1 cellular context compared by ENCODE assay signal in the genomic region with DNA sequence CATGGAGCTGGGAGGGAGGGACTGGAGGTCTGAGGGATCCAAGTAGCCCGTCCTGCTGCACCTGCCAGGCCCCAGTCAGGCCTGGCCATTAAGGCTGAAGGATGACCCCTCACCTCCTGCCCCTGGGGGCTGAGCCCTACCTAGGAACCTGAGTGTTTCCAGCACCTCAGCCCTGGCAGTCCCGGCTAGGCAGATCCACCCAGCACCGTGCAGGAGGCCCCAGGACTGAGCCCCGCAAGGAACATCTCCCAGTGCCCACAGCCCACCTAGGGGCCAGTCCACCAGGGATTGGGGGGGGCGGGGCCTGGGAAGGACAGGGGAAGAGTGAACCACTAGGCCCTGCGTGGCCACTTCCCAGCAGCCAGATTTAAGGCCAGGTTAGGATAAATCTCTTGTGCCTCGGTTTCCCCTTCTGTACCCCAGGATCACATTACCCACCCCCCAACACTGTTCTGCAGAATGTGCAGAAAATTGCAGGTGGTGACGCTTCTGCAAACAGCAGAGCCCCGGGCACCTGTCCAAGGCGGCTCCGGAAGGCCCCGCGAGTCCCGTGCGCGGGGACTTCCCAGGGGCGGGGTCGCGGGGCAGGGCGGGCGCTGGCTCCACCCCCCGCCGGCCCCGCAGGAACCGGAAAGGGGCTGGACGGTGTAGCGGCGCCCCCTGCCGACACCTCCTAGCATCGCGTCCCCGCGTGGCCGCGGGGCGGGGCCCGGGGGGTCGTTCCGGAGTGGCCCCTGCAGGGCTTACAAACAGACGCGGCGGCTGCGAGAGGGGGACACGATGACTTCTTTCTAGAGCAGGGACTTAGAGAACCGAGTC.
TF ChIP-seq lines count a peak whose summit lies in the region.

No MANE protein-coding gene starts in this region.

TF ChIP-seq in K562, 482 proteins besides CTCF, POLR2A, EP300 and RAD21 (continued from another document and continues in another):
- TF ChIP-seq RBFOX2 (IDR thresholded peaks at IDR 0.05; ENCODE audit: low read depth, low read length) (0 out of 2 replicates have a peak, but pooled peaks have one; percentile 20), E2F6 (IDR thresholded peaks at IDR 0.05; ENCODE audit: borderline replicate concordance in 1 of 2, extremely low read depth in 1 of 2, insufficient read depth in 1 of 2, insufficient read length in 1 of 2, low read depth in 1 of 2, low read length in 1 of 2, poor library complexity in 1 of 2, severe bottlenecking in 1 of 2) (peak in 1 of 2 experiments; percentile 18), HDAC6 (IDR thresholded peaks at IDR 0.05; ENCODE audit: low read depth, low read length) (no peak), RBM14 (IDR thresholded peaks at IDR 0.05; ENCODE audit: borderline replicate concordance, insufficient read depth, low read depth, low read length) (no peak), MAX (CRISPR knock-in tag; IDR thresholded peaks at IDR 0.05) (peak; percentile 28; the same call in 1 of the 2 replicates), GATAD2B (IDR thresholded peaks at IDR 0.05; ENCODE audit: borderline replicate concordance) (0 out of 2 replicates have a peak, but pooled peaks have one; percentile 67), ARID2 (IDR thresholded peaks at IDR 0.05) (0 out of 2 replicates have a peak, but pooled peaks have one; percentile 39), ELF1 (tag; IDR thresholded peaks at IDR 0.05) (peak; percentile 70), CHD1 (IDR thresholded peaks at IDR 0.05; ENCODE audit: low read length) (no peak), STAG1 (CRISPR knock-in tag; IDR thresholded peaks at IDR 0.05; ENCODE audit: borderline replicate concordance) (peak; percentile 81), DEAF1 (CRISPR knock-in tag; IDR thresholded peaks at IDR 0.05) (peak; percentile 90), L3MBTL2 (IDR thresholded peaks at IDR 0.05) (peak; percentile 43; the same call in 1 of the 2 replicates), HNRNPK (IDR thresholded peaks at IDR 0.05; ENCODE audit: low read depth, low read length, poor library complexity, severe bottlenecking) (no peak), NCOA6 (IDR thresholded peaks at IDR 0.05) (no peak), CREBBP (IDR thresholded peaks at IDR 0.05; ENCODE audit: low read depth, low read length) (no peak), PCBP1 (IDR thresholded peaks at IDR 0.05; ENCODE audit: low read depth, low read length, poor library complexity, severe bottlenecking) (no peak), VEZF1 (CRISPR knock-in tag; IDR thresholded peaks at IDR 0.05) (peak; percentile 92), NFIC (IDR thresholded peaks at IDR 0.05) (peak; percentile 67), GATA2 (CRISPR knock-in tag; IDR thresholded peaks at IDR 0.05) (no peak), ZNF583 (CRISPR knock-in tag; IDR thresholded peaks at IDR 0.05) (no peak), NEUROD1 (IDR thresholded peaks at IDR 0.05; ENCODE audit: borderline replicate concordance, low read depth, low read length, partially characterized antibody) (no peak), SREBF1 (IDR thresholded peaks at IDR 0.05; ENCODE audit: borderline replicate concordance, low read depth, low read length) (no peak), FOXJ3 (CRISPR knock-in tag; IDR thresholded peaks at IDR 0.05) (no peak), BHLHE40 (IDR thresholded peaks at IDR 0.05; ENCODE audit: low read length) (peak; percentile 96), GABPB1 (CRISPR knock-in tag; IDR thresholded peaks at IDR 0.05) (peak; percentile 37; the same call in 1 of the 2 replicates), CBX1 (IDR thresholded peaks at IDR 0.05; ENCODE audit: low read depth) (no peak), HMG20B (CRISPR knock-in tag; IDR thresholded peaks at IDR 0.05) (no peak), KAT8 (IDR thresholded peaks at IDR 0.05; ENCODE audit: low read depth) (no peak), ZNF766 (CRISPR knock-in tag; conservative IDR thresholded peaks at IDR 0.05) (no peak), KLF13 (tag; IDR thresholded peaks at IDR 0.05; ENCODE audit: borderline replicate concordance, low read depth) (peak; percentile 45; the same call in 1 of the 2 replicates), MAZ (CRISPR knock-in tag; conservative IDR thresholded peaks at IDR 0.05 in 1 of 2, IDR thresholded peaks at IDR 0.05 in 1 of 2) (peak; percentile 82 to 91)
- TF ChIP-seq, protein P1, sequence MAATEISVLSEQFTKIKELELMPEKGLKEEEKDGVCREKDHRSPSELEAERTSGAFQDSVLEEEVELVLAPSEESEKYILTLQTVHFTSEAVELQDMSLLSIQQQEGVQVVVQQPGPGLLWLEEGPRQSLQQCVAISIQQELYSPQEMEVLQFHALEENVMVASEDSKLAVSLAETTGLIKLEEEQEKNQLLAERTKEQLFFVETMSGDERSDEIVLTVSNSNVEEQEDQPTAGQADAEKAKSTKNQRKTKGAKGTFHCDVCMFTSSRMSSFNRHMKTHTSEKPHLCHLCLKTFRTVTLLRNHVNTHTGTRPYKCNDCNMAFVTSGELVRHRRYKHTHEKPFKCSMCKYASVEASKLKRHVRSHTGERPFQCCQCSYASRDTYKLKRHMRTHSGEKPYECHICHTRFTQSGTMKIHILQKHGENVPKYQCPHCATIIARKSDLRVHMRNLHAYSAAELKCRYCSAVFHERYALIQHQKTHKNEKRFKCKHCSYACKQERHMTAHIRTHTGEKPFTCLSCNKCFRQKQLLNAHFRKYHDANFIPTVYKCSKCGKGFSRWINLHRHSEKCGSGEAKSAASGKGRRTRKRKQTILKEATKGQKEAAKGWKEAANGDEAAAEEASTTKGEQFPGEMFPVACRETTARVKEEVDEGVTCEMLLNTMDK (IDR thresholded peaks at IDR 0.05; ENCODE audit: borderline replicate concordance, insufficient read depth, low read depth, low read length, poor library complexity, severe bottlenecking), result peak; percentile 50
- TF ChIP-seq, protein P2, sequence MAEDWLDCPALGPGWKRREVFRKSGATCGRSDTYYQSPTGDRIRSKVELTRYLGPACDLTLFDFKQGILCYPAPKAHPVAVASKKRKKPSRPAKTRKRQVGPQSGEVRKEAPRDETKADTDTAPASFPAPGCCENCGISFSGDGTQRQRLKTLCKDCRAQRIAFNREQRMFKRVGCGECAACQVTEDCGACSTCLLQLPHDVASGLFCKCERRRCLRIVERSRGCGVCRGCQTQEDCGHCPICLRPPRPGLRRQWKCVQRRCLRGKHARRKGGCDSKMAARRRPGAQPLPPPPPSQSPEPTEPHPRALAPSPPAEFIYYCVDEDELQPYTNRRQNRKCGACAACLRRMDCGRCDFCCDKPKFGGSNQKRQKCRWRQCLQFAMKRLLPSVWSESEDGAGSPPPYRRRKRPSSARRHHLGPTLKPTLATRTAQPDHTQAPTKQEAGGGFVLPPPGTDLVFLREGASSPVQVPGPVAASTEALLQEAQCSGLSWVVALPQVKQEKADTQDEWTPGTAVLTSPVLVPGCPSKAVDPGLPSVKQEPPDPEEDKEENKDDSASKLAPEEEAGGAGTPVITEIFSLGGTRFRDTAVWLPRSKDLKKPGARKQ (CRISPR knock-in tag; IDR thresholded peaks at IDR 0.05), result no peak
- TF ChIP-seq, protein P3, sequence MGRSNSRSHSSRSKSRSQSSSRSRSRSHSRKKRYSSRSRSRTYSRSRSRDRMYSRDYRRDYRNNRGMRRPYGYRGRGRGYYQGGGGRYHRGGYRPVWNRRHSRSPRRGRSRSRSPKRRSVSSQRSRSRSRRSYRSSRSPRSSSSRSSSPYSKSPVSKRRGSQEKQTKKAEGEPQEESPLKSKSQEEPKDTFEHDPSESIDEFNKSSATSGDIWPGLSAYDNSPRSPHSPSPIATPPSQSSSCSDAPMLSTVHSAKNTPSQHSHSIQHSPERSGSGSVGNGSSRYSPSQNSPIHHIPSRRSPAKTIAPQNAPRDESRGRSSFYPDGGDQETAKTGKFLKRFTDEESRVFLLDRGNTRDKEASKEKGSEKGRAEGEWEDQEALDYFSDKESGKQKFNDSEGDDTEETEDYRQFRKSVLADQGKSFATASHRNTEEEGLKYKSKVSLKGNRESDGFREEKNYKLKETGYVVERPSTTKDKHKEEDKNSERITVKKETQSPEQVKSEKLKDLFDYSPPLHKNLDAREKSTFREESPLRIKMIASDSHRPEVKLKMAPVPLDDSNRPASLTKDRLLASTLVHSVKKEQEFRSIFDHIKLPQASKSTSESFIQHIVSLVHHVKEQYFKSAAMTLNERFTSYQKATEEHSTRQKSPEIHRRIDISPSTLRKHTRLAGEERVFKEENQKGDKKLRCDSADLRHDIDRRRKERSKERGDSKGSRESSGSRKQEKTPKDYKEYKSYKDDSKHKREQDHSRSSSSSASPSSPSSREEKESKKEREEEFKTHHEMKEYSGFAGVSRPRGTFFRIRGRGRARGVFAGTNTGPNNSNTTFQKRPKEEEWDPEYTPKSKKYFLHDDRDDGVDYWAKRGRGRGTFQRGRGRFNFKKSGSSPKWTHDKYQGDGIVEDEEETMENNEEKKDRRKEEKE (IDR thresholded peaks at IDR 0.05; ENCODE audit: borderline replicate concordance in 1 of 2, control insufficient read depth in 1 of 2, low read depth in 2 of 2, low read length in 1 of 2), result no peak
- TF ChIP-seq, protein P4, sequence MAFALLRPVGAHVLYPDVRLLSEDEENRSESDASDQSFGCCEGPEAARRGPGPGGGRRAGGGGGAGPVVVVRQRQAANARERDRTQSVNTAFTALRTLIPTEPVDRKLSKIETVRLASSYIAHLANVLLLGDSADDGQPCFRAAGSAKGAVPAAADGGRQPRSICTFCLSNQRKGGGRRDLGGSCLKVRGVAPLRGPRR (CRISPR knock-in tag; IDR thresholded peaks at IDR 0.05), result no peak
